In the genomic region with DNA sequence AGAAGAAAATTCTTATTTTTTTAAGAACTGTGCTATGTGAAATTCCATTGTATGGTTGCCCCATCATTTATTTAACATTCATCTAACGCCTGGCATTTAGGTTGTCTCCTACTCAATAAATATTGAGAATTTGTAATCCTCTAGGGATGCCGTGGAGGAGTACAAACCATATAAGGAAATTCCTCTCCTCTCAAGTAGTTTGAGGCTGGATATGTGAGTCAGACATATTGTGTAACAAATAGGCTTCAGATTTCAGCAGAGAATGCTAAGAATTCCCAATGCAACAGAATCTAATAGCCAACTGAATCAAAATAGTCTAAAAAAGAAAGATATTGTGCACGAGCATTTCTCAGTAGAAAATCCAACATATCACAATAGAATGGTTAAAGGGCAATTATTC, we compare ENCODE assay signal across 11 cellular contexts.
A peak's percentile ranks its signal among the peaks of the same experiment; 100 is the strongest.
DNase-seq lines count a peak whose midpoint lies in the region; TF ChIP-seq lines count a peak whose summit lies in the region.
"Had no signal": no experiment of that assay in that cellular context is flagged by ENCODE, and none has a peak within 500 bp of the region (broad histone marks: within the 10 kb centered on the region; RNA-seq: fewer than 3 reads in every experiment).

No MANE protein-coding gene starts in this region.

- no peak for TF ChIP-seq CTCF in fibroblast of the aortic adventitia (IDR thresholded peaks at IDR 0.05; ENCODE audit: insufficient read depth, low read length)

- DNase-seq in H4 (ENCODE audit: low spot score) (peak; percentile 76), NCI-H460 (ENCODE audit: extremely low read depth, low read depth) (peak; percentile 82), fibroblast of the aortic adventitia (ENCODE audit: low read depth) (peak; percentile 15), smooth muscle cell of the brain vasculature (ENCODE audit: low read depth, low spot score) (peak; percentile 50), NCI-H1417 (lab: John Stamatoyannopoulos, UW) (no peak), SHP77 treated with DMSO at 0.1 percent for 48 hours (lab: John Stamatoyannopoulos, UW) (no peak)
- no peak for DNase-seq in NK-92 treated with Interleukin-12 subunit alpha and Interleukin-12 subunit beta, amount 100 ng/mL, for 24 hours (lab: John Stamatoyannopoulos, UW)
- DNase-seq: activated T-cell treated with anti-CD3 and anti-CD28 coated beads, Interleukin-2, amount 50 U/mL, for 72 hours; left ventricle myocardium superior; NCI-H1694 treated with DMSO at 0.1 percent for 48 hours had no signal

- H3K4me3 ChIP-seq in fibroblast of the aortic adventitia (ENCODE audit: low read depth, low read length): no peak overlapping the region
- H3K4me3 ChIP-seq: skin epidermis had no signal

Comparison
In these comparisons a context has a peak if more than half of its experiments do, and no peak if none do; other contexts are left out.
1. DNase-seq: peak in H4 (single experiment), NCI-H460 (single experiment), fibroblast of the aortic adventitia (single experiment) and smooth muscle cell of the brain vasculature (single experiment); none in NCI-H1417 (0 of 3), SHP77 treated with DMSO at 0.1 percent for 48 hours (single experiment) and NK-92 treated with Interleukin-12 subunit alpha and Interleukin-12 subunit beta, amount 100 ng/mL, for 24 hours (single experiment).